In the genomic region with DNA sequence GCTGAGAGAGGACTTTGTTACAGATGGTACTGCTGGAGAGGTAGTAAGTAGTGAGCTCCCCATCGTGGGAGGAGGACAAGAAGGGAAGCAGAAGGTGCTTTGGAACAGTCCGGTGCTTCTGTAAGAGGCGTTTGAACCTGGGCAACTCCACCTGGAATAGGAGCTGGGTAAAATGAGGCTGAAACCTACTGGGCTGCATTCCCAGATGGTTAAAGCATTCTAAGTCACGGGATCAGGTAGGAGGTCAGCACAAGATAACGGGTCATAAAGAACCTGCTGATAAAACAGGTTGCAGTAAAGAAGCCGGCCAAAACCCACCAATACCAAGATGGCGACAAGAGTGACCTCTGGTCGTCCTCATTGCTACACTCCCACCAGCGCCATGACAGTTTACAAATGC, we compare ENCODE assay signal across 2 cellular contexts.
A peak's percentile ranks its signal among the peaks of the same experiment; 100 is the strongest.
TF ChIP-seq lines count a peak whose summit lies in the region.

No MANE protein-coding gene starts in this region.

TF ChIP-seq in HEK293, 187 proteins besides CTCF, POLR2A, EP300 and RAD21:
- TF ChIP-seq, protein P1, sequence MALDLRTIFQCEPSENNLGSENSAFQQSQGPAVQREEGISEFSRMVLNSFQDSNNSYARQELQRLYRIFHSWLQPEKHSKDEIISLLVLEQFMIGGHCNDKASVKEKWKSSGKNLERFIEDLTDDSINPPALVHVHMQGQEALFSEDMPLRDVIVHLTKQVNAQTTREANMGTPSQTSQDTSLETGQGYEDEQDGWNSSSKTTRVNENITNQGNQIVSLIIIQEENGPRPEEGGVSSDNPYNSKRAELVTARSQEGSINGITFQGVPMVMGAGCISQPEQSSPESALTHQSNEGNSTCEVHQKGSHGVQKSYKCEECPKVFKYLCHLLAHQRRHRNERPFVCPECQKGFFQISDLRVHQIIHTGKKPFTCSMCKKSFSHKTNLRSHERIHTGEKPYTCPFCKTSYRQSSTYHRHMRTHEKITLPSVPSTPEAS (tag by site-specific recombination; IDR thresholded peaks at IDR 0.05) = 0 out of 2 replicates have a peak, but pooled peaks have one; percentile 2
- no peak for TF ChIP-seq TRIM28 (IDR thresholded peaks at IDR 0.05; ENCODE audit: borderline replicate concordance, low read length)

TF ChIP-seq in K562, 482 proteins besides CTCF, POLR2A, EP300 and RAD21:
- TF ChIP-seq, protein P2, sequence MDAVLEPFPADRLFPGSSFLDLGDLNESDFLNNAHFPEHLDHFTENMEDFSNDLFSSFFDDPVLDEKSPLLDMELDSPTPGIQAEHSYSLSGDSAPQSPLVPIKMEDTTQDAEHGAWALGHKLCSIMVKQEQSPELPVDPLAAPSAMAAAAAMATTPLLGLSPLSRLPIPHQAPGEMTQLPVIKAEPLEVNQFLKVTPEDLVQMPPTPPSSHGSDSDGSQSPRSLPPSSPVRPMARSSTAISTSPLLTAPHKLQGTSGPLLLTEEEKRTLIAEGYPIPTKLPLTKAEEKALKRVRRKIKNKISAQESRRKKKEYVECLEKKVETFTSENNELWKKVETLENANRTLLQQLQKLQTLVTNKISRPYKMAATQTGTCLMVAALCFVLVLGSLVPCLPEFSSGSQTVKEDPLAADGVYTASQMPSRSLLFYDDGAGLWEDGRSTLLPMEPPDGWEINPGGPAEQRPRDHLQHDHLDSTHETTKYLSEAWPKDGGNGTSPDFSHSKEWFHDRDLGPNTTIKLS (IDR thresholded peaks at IDR 0.05; ENCODE audit: borderline replicate concordance, low read depth) = no peak
- TF ChIP-seq YY1 (IDR thresholded peaks at IDR 0.05; ENCODE audit: borderline replicate concordance in 1 of 3, control insufficient read depth in 1 of 3, extremely low read depth in 1 of 3, insufficient read depth in 3 of 3, insufficient read length in 1 of 3, insufficient replicate concordance in 2 of 3, low read depth in 1 of 3, low read length in 2 of 3) (peak in 1 of 3 experiments; percentile 64), ZNF24 (IDR thresholded peaks at IDR 0.05) (no peak), LCOR (CRISPR knock-in tag; IDR thresholded peaks at IDR 0.05) (no peak), ESRRA (IDR thresholded peaks at IDR 0.05; ENCODE audit: borderline replicate concordance, low read depth) (0 out of 2 replicates have a peak, but pooled peaks have one; percentile 41), ARID2 (IDR thresholded peaks at IDR 0.05) (no peak), FIP1L1 (IDR thresholded peaks at IDR 0.05; ENCODE audit: low read depth, low read length, poor library complexity, severe bottlenecking) (no peak), NR2C1 (IDR thresholded peaks at IDR 0.05) (0 out of 2 replicates have a peak, but pooled peaks have one; percentile 9), NR2C1 (tag; IDR thresholded peaks at IDR 0.05) (no peak)
- TF ChIP-seq, protein P3, sequence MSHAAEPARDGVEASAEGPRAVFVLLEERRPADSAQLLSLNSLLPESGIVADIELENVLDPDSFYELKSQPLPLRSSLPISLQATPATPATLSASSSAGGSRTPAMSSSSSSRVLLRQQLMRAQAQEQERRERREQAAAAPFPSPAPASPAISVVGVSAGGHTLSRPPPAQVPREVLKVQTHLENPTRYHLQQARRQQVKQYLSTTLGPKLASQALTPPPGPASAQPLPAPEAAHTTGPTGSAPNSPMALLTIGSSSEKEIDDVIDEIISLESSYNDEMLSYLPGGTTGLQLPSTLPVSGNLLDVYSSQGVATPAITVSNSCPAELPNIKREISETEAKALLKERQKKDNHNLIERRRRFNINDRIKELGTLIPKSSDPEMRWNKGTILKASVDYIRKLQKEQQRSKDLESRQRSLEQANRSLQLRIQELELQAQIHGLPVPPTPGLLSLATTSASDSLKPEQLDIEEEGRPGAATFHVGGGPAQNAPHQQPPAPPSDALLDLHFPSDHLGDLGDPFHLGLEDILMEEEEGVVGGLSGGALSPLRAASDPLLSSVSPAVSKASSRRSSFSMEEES (CRISPR knock-in tag; IDR thresholded peaks at IDR 0.05) = 0 out of 2 replicates have a peak, but pooled peaks have one; percentile 2
- TF ChIP-seq, protein P4, sequence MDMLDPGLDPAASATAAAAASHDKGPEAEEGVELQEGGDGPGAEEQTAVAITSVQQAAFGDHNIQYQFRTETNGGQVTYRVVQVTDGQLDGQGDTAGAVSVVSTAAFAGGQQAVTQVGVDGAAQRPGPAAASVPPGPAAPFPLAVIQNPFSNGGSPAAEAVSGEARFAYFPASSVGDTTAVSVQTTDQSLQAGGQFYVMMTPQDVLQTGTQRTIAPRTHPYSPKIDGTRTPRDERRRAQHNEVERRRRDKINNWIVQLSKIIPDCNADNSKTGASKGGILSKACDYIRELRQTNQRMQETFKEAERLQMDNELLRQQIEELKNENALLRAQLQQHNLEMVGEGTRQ (CRISPR knock-in tag; IDR thresholded peaks at IDR 0.05) = no peak
